ENCODE assay signal across 8 cellular contexts in the genomic region with DNA sequence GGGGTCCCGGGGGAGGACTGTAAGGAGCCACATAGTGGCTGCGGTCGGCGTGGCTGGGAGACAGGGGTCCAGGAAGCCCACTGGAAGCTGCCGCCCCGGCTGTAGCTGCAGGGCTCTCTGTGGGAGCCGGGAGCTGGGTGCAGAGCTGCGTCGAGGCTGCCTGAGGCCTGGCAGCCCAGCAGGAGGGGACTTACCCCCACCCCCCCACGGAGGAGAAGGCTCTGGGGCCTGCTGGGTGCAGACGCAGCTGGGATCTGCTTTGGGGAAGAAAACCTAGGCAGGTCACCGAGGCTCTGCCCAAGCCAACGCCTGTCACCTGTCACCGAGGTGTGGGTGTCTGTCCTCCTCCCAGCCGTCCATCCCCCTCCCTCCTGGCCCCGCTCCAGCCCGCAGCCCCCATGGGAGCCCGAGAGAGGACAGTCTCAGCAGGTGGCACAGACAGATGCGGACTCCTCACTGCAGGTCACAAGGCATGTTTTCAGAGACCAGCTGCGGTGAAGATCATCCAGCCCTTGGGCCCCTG. TPM values are rescaled to one million over a fixed set of nuclear protein-coding genes. Genes with fewer than 3 reads are reported as not detected.
DNase-seq lines count a peak whose midpoint lies in the region; ATAC-seq and TF ChIP-seq lines count a peak whose summit lies in the region.

No MANE protein-coding gene starts in this region.

- H3K27me3 ChIP-seq in Loucy (ENCODE audit: insufficient read depth, low read length, poor library complexity, severe bottlenecking) (no peaks in the 10 kb centered on the region), rectal smooth muscle tissue (ENCODE audit: control insufficient read depth, insufficient read depth, low read length) (no peaks in the 10 kb centered on the region)

- peak overlapping the region; percentile 86 for H3K4me2 ChIP-seq in Loucy (ENCODE audit: low read depth, low read length, poor library complexity, severe bottlenecking)

- no peaks in the 10 kb centered on the region for H3K27me3 Mint-ChIP-seq in activated T-cell treated with anti-CD3 and anti-CD28 coated beads, Interleukin-2, amount 50 U/mL, for 24 hours
- no peaks in the 10 kb centered on the region for H3K27me3 Mint-ChIP-seq in activated T-cell treated with anti-CD3 and anti-CD28 coated beads, Interleukin-2, amount 50 U/mL, for 72 hours (ENCODE audit: low read depth)
- H3K27me3 Mint-ChIP-seq in central memory CD8-positive, alpha-beta T cell: no peaks in the 10 kb centered on the region

- H3K27ac Mint-ChIP-seq in activated T-cell treated with anti-CD3 and anti-CD28 coated beads, Interleukin-2, amount 50 U/mL, for 24 hours: peak overlapping the region; percentile 81
- no peak overlapping the region for H3K27ac Mint-ChIP-seq in activated T-cell treated with anti-CD3 and anti-CD28 coated beads, Interleukin-2, amount 50 U/mL, for 72 hours
- peak overlapping the region; percentile 53 for H3K27ac Mint-ChIP-seq in central memory CD8-positive, alpha-beta T cell (ENCODE audit: low read depth)

- no peak for TF ChIP-seq CTCF in Loucy (conservative IDR thresholded peaks at IDR 0.05; ENCODE audit: low read length)

- H3K36me3 Mint-ChIP-seq in activated T-cell treated with anti-CD3 and anti-CD28 coated beads, Interleukin-2, amount 50 U/mL, for 24 hours (ENCODE audit: low read depth): no peaks in the 10 kb centered on the region
- no peaks in the 10 kb centered on the region for H3K36me3 Mint-ChIP-seq in activated T-cell treated with anti-CD3 and anti-CD28 coated beads, Interleukin-2, amount 50 U/mL, for 72 hours (ENCODE audit: insufficient read depth in 2 of 2)
- H3K36me3 Mint-ChIP-seq in central memory CD8-positive, alpha-beta T cell (ENCODE audit: insufficient read depth): peaks cover 2% of the 10 kb centered on the region

- no peak for DNase-seq in activated T-cell treated with anti-CD3 and anti-CD28 coated beads, Interleukin-2, amount 50 U/mL, for 24 hours
- no peak for DNase-seq in activated T-cell treated with anti-CD3 and anti-CD28 coated beads, Interleukin-2, amount 50 U/mL, for 72 hours
- no peak for DNase-seq in central memory CD8-positive, alpha-beta T cell (ENCODE audit: low spot score in 2 of 2)
- DNase-seq in NCI-H446 (lab: John Stamatoyannopoulos, UW) (no peak), HUDEP-2 (lab: John Stamatoyannopoulos, UW; ENCODE audit: unreplicated experiment in 76 of 76) (no peak)

- H3K36me3 ChIP-seq in Loucy (ENCODE audit: insufficient read depth, low read length) (peaks cover 3% of the 10 kb centered on the region; the same call in 1 of the 2 replicates), rectal smooth muscle tissue (ENCODE audit: control insufficient read depth, insufficient read depth, low read length) (peaks cover 1% of the 10 kb centered on the region)

- H3K9me3 ChIP-seq in Loucy (ENCODE audit: insufficient read depth, low read depth, low read length): no peaks in the 10 kb centered on the region

- H3K4me3 Mint-ChIP-seq in activated T-cell treated with anti-CD3 and anti-CD28 coated beads, Interleukin-2, amount 50 U/mL, for 24 hours: no peak overlapping the region
- H3K4me3 Mint-ChIP-seq in activated T-cell treated with anti-CD3 and anti-CD28 coated beads, Interleukin-2, amount 50 U/mL, for 72 hours: peak overlapping the region in 1 of 2 donors; percentile 67
- H3K4me3 Mint-ChIP-seq in central memory CD8-positive, alpha-beta T cell: no peak overlapping the region

- peak overlapping the region; percentile 87 for H3K9ac ChIP-seq in Loucy (ENCODE audit: low read depth, low read length, poor library complexity, severe bottlenecking)
- H3K9ac ChIP-seq in rectal smooth muscle tissue (ENCODE audit: low read length): peak overlapping the region; percentile 74

- H3F3A ChIP-seq in Loucy (ENCODE audit: low read depth): peaks cover 7% of the 10 kb centered on the region; the same call in 1 of the 2 replicates

- peaks cover 28% of the 10 kb centered on the region for H3K4me1 Mint-ChIP-seq in activated T-cell treated with anti-CD3 and anti-CD28 coated beads, Interleukin-2, amount 50 U/mL, for 24 hours (ENCODE audit: low read depth)
- peaks cover 8% of the 10 kb centered on the region for H3K4me1 Mint-ChIP-seq in activated T-cell treated with anti-CD3 and anti-CD28 coated beads, Interleukin-2, amount 50 U/mL, for 72 hours (ENCODE audit: low read depth)
- H3K4me1 Mint-ChIP-seq in central memory CD8-positive, alpha-beta T cell: peaks cover 7% of the 10 kb centered on the region

- no peaks in the 10 kb centered on the region for H4K20me1 ChIP-seq in Loucy (ENCODE audit: insufficient read depth, low read length, poor library complexity, severe bottlenecking)

- H3K9me2 ChIP-seq in Loucy (replicated peaks; ENCODE audit: low read depth, low read length): no peaks in the 10 kb centered on the region

- no peak for ATAC-seq in activated T-cell treated with anti-CD3 and anti-CD28 coated beads, Interleukin-2, amount 50 U/mL, for 72 hours (replicated peaks in 1 of 2)
- ATAC-seq in central memory CD8-positive, alpha-beta T cell (replicated peaks; ENCODE audit: extremely low read depth, poor library complexity, severe bottlenecking): no peak
- no peak for ATAC-seq in HG03095 (IDR thresholded peaks at IDR 0.05; ENCODE audit: unreplicated experiment)

- H3K79me2 ChIP-seq in Loucy (ENCODE audit: insufficient read depth, low read length): peaks cover 27% of the 10 kb centered on the region; the same call in 1 of the 2 replicates

- no peak overlapping the region for H2AFZ ChIP-seq in Loucy (ENCODE audit: low read length)

- H3K4me3 ChIP-seq in Loucy (ENCODE audit: low read length, poor library complexity, severe bottlenecking) (peak overlapping the region; percentile 68), rectal smooth muscle tissue (ENCODE audit: low read length) (peak overlapping the region; percentile 30)

- H3K4me1 ChIP-seq in Loucy (ENCODE audit: insufficient read depth, low read length, poor library complexity, severe bottlenecking) (peaks cover 65% of the 10 kb centered on the region), rectal smooth muscle tissue (ENCODE audit: control insufficient read depth, insufficient read depth, low read length) (peaks cover 42% of the 10 kb centered on the region)

- H3K9me3 Mint-ChIP-seq in activated T-cell treated with anti-CD3 and anti-CD28 coated beads, Interleukin-2, amount 50 U/mL, for 24 hours: no peaks in the 10 kb centered on the region
- H3K9me3 Mint-ChIP-seq in activated T-cell treated with anti-CD3 and anti-CD28 coated beads, Interleukin-2, amount 50 U/mL, for 72 hours: no peaks in the 10 kb centered on the region
- no peaks in the 10 kb centered on the region for H3K9me3 Mint-ChIP-seq in central memory CD8-positive, alpha-beta T cell

- peak overlapping the region; percentile 93 for H3K27ac ChIP-seq in rectal smooth muscle tissue (ENCODE audit: low read depth, low read length)

RNA-seq across cellular contexts. Expression of gene PWWP2B, which starts 25.2 kb away (rescaled TPM):
- 1 to 10 TPM; 3.1 to 5.2 TPM for total RNA-seq in activated T-cell treated with anti-CD3 and anti-CD28 coated beads, Interleukin-2, amount 50 U/mL, for 72 hours
